1 cellular context compared by ENCODE assay signal in the genomic region with DNA sequence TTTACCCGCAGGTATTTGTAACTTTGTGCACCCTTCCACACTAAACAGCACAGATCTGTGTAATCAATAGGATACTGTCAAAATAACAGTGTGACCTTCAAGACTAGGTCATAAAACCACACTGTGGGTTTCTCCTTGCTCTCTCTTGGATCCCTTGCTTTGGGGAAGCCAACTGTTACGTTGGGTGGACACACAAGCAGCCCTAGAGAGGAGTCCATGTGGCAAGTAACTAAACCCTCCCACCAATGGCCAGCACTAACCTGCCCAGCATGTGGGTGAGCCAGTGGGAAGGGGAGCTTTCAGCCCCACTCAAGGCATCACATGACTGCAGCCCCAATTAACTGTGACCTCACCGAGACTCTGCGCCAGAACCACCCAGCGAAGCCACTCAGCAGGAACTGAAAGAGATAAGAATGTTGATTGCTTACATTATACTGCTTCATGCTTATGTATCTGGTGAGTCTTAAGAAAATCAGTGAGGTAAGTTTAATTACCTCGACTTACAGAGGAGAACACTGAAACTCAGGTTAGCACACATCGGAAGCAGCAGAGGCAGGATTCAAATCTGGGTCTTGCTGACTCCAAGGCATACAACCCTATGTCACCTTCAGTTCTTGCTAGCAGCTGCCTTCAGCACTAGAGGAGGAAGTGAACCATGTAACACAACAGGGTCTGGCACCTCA.
TF ChIP-seq lines count a peak whose summit lies in the region.

No MANE protein-coding gene starts in this region.

TF ChIP-seq in HEK293, 187 proteins besides CTCF, POLR2A, EP300 and RAD21 (continued from another document and continues in another):
- TF ChIP-seq, protein P1, sequence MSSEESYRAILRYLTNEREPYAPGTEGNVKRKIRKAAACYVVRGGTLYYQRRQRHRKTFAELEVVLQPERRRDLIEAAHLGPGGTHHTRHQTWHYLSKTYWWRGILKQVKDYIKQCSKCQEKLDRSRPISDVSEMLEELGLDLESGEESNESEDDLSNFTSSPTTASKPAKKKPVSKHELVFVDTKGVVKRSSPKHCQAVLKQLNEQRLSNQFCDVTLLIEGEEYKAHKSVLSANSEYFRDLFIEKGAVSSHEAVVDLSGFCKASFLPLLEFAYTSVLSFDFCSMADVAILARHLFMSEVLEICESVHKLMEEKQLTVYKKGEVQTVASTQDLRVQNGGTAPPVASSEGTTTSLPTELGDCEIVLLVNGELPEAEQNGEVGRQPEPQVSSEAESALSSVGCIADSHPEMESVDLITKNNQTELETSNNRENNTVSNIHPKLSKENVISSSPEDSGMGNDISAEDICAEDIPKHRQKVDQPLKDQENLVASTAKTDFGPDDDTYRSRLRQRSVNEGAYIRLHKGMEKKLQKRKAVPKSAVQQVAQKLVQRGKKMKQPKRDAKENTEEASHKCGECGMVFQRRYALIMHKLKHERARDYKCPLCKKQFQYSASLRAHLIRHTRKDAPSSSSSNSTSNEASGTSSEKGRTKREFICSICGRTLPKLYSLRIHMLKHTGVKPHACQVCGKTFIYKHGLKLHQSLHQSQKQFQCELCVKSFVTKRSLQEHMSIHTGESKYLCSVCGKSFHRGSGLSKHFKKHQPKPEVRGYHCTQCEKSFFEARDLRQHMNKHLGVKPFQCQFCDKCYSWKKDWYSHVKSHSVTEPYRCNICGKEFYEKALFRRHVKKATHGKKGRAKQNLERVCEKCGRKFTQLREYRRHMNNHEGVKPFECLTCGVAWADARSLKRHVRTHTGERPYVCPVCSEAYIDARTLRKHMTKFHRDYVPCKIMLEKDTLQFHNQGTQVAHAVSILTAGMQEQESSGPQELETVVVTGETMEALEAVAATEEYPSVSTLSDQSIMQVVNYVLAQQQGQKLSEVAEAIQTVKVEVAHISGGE (tag by site-specific recombination; conservative IDR thresholded peaks at IDR 0.05; ENCODE audit: low read depth): 0 out of 2 replicates have a peak, but pooled peaks have one; percentile 16
- TF ChIP-seq ZNF175 (tag by site-specific recombination; IDR thresholded peaks at IDR 0.05): no peak
- peak; percentile 57; the same call in 1 of the 2 replicates for TF ChIP-seq BCL11A (tag by site-specific recombination; IDR thresholded peaks at IDR 0.05; ENCODE audit: low read depth)
- TF ChIP-seq, protein P2, sequence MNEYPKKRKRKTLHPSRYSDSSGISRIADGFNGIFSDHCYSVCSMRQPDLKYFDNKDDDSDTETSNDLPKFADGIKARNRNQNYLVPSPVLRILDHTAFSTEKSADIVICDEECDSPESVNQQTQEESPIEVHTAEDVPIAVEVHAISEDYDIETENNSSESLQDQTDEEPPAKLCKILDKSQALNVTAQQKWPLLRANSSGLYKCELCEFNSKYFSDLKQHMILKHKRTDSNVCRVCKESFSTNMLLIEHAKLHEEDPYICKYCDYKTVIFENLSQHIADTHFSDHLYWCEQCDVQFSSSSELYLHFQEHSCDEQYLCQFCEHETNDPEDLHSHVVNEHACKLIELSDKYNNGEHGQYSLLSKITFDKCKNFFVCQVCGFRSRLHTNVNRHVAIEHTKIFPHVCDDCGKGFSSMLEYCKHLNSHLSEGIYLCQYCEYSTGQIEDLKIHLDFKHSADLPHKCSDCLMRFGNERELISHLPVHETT (tag by site-specific recombination; IDR thresholded peaks at IDR 0.05): peak; percentile 69; the same call in 1 of the 2 replicates
- no peak for TF ChIP-seq ZNF19 (tag by site-specific recombination; IDR thresholded peaks at IDR 0.05; ENCODE audit: low read depth)
- TF ChIP-seq ZNF335 (tag by site-specific recombination; conservative IDR thresholded peaks at IDR 0.05): peak; percentile 56
- no peak; the same call in 1 of the 2 replicates for TF ChIP-seq ZNF394 (tag by site-specific recombination; IDR thresholded peaks at IDR 0.05; ENCODE audit: borderline replicate concordance)
- TF ChIP-seq SCRT2 (tag by site-specific recombination; IDR thresholded peaks at IDR 0.05): 0 out of 2 replicates have a peak, but pooled peaks have one; percentile 11
- peak; percentile 70; the same call in 1 of the 2 replicates for TF ChIP-seq KLF8 (tag by site-specific recombination; IDR thresholded peaks at IDR 0.05)
- TF ChIP-seq ZNF837 (tag by site-specific recombination; IDR thresholded peaks at IDR 0.05): no peak
- peak; percentile 90 for TF ChIP-seq EGR2 (tag by site-specific recombination; IDR thresholded peaks at IDR 0.05; ENCODE audit: low read depth)
- TF ChIP-seq, protein P3, sequence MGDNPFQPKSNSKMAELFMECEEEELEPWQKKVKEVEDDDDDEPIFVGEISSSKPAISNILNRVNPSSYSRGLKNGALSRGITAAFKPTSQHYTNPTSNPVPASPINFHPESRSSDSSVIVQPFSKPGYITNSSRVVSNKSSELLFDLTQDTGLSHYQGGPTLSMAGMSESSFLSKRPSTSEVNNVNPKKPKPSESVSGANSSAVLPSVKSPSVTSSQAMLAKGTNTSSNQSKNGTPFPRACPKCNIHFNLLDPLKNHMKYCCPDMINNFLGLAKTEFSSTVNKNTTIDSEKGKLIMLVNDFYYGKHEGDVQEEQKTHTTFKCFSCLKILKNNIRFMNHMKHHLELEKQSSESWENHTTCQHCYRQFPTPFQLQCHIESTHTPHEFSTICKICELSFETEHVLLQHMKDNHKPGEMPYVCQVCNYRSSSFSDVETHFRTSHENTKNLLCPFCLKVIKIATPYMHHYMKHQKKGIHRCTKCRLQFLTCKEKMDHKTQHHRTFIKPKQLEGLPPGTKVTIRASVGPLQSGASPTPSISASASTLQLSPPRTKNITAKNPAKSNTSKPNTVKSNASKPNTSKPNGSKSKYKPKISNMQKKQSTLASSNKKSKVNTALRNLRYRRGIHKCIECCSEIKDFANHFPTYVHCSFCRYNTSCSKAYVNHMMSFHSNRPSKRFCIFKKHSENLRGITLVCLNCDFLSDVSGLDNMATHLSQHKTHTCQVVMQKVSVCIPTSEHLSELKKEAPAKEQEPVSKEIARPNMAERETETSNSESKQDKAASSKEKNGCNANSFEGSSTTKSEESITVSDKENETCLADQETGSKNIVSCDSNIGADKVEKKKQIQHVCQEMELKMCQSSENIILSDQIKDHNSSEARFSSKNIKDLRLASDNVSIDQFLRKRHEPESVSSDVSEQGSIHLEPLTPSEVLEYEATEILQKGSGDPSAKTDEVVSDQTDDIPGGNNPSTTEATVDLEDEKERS (tag by site-specific recombination; IDR thresholded peaks at IDR 0.05): no peak
- TF ChIP-seq PRDM1 (tag by site-specific recombination; IDR thresholded peaks at IDR 0.05): no peak
- TF ChIP-seq ZNF677 (tag by site-specific recombination; IDR thresholded peaks at IDR 0.05): no peak
- 0 out of 2 replicates have a peak, but pooled peaks have one; percentile 38 for TF ChIP-seq ZNF610 (tag by site-specific recombination; IDR thresholded peaks at IDR 0.05; ENCODE audit: borderline replicate concordance)
- TF ChIP-seq ZFHX2 (tag by site-specific recombination; conservative IDR thresholded peaks at IDR 0.05): peak; percentile 95
- TF ChIP-seq, protein P4, sequence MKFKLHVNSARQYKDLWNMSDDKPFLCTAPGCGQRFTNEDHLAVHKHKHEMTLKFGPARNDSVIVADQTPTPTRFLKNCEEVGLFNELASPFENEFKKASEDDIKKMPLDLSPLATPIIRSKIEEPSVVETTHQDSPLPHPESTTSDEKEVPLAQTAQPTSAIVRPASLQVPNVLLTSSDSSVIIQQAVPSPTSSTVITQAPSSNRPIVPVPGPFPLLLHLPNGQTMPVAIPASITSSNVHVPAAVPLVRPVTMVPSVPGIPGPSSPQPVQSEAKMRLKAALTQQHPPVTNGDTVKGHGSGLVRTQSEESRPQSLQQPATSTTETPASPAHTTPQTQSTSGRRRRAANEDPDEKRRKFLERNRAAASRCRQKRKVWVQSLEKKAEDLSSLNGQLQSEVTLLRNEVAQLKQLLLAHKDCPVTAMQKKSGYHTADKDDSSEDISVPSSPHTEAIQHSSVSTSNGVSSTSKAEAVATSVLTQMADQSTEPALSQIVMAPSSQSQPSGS (tag by site-specific recombination; IDR thresholded peaks at IDR 0.05; ENCODE audit: low read depth): peak; percentile 85
- TF ChIP-seq ZNF24 (tag by site-specific recombination; IDR thresholded peaks at IDR 0.05): peak; percentile 91
- TF ChIP-seq ZNF174 (tag by site-specific recombination; IDR thresholded peaks at IDR 0.05): no peak
- TF ChIP-seq ZNF221 (tag by site-specific recombination; IDR thresholded peaks at IDR 0.05; ENCODE audit: borderline replicate concordance): no peak
- no peak for TF ChIP-seq ZBTB48 (tag by site-specific recombination; IDR thresholded peaks at IDR 0.05)
- TF ChIP-seq ZNF518A (tag by site-specific recombination; conservative IDR thresholded peaks at IDR 0.05; ENCODE audit: low read depth): 0 out of 2 replicates have a peak, but pooled peaks have one; percentile 36
- no peak for TF ChIP-seq ZNF670 (tag by site-specific recombination; IDR thresholded peaks at IDR 0.05; ENCODE audit: low read depth)
- no peak for TF ChIP-seq BCL11B (tag by site-specific recombination; IDR thresholded peaks at IDR 0.05; ENCODE audit: low read depth)
- 0 out of 2 replicates have a peak, but pooled peaks have one; percentile 48 for TF ChIP-seq ZSCAN30 (tag by site-specific recombination; IDR thresholded peaks at IDR 0.05)
- no peak for TF ChIP-seq ZNF280C (tag by site-specific recombination; IDR thresholded peaks at IDR 0.05)
- TF ChIP-seq ZBTB1 (tag by site-specific recombination; IDR thresholded peaks at IDR 0.05): no peak
- TF ChIP-seq, protein P5, sequence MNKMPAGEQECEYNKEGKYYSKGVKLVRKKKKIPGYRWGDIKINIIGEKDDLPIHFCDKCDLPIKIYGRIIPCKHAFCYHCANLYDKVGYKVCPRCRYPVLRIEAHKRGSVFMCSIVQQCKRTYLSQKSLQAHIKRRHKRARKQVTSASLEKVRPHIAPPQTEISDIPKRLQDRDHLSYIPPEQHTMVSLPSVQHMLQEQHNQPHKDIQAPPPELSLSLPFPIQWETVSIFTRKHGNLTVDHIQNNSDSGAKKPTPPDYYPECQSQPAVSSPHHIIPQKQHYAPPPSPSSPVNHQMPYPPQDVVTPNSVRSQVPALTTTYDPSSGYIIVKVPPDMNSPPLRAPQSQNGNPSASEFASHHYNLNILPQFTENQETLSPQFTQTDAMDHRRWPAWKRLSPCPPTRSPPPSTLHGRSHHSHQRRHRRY (tag by site-specific recombination; IDR thresholded peaks at IDR 0.05): no peak
- peak; percentile 86 for TF ChIP-seq GLIS1 (tag by site-specific recombination; IDR thresholded peaks at IDR 0.05)
- peak; percentile 68 for TF ChIP-seq ZXDB (tag by site-specific recombination; IDR thresholded peaks at IDR 0.05)
- TF ChIP-seq ZNF600 (tag by site-specific recombination; IDR thresholded peaks at IDR 0.05): peak; percentile 93
- TF ChIP-seq KLF17 (tag by site-specific recombination; IDR thresholded peaks at IDR 0.05): peak; percentile 69; the same call in 1 of the 2 replicates
- TF ChIP-seq ZNF624 (tag by site-specific recombination; IDR thresholded peaks at IDR 0.05): no peak
- 0 out of 2 replicates have a peak, but pooled peaks have one; percentile 12 for TF ChIP-seq ZNF843 (tag by site-specific recombination; IDR thresholded peaks at IDR 0.05)
- TF ChIP-seq ZNF366 (tag by site-specific recombination; conservative IDR thresholded peaks at IDR 0.05): peak; percentile 59; the same call in 1 of the 2 replicates
